Comparison of ENCODE assay signal across 23 cellular contexts in the genomic region with DNA sequence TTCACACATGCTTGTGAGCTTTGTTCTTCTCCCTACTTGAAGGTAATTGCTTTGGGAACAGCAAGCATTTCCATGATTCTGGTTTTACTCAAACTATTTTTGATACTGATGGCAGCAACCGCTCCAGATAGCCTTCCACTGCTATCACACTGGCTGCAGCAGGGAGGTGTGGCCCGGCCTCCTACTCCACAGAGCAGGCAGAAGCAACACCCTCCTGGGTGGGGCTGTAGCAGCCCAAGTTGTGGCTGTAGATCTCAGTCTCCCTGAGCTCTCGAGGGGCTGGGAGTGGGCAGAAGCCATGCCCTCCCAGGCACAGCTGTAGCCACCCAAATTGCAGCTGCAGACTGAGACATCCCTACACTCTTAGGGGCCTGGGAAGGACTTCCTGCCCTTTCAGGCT.
DNase-seq lines count a peak whose midpoint lies in the region; ATAC-seq and TF ChIP-seq lines count a peak whose summit lies in the region.
"Had no signal": no experiment of that assay in that cellular context is flagged by ENCODE, and none has a peak within 500 bp of the region (broad histone marks: within the 10 kb centered on the region; RNA-seq: fewer than 3 reads in every experiment).

No MANE protein-coding gene starts in this region.

- CTCF ChIA-PET in WTC11 (lab: Charles Lee) = no interaction called here

- TF ChIP-seq CTCF in heart right ventricle (IDR thresholded peaks at IDR 0.05) (no peak), WTC11 (IDR thresholded peaks at IDR 0.05) (no peak)

- H3K4me1 ChIP-seq in heart right ventricle (no peaks in the 10 kb centered on the region), right cardiac atrium (ENCODE audit: control insufficient read depth, insufficient read depth, low read length) (no peaks in the 10 kb centered on the region)
- H3K4me1 ChIP-seq: A549; BE2C; BLaER1 treated with 17β-estradiol and CSF1 and Interleukin-3, amounts not matched to agents 10 nM and 100 nM had no signal

- H3K27ac Mint-ChIP-seq in stimulated activated memory B cell treated with anti-CD40 and anti-IgM and Interleukin-4, amounts not matched to agents 10 μg/mL and 1 μg/mL and 100 μg/mL, for 72 hours = no peak overlapping the region
- H3K27ac Mint-ChIP-seq in WTC11 = no peak overlapping the region
- H3K27ac Mint-ChIP-seq: CD14-positive monocyte; CD4-positive, alpha-beta T cell; CD8-positive, alpha-beta memory T cell had no signal

- H3K4me1 Mint-ChIP-seq in stimulated activated memory B cell treated with anti-CD40 and anti-IgM and Interleukin-4, amounts not matched to agents 10 μg/mL and 1 μg/mL and 100 μg/mL, for 72 hours = no peaks in the 10 kb centered on the region
- no peaks in the 10 kb centered on the region for H3K4me1 Mint-ChIP-seq in WTC11
- H3K4me1 Mint-ChIP-seq: CD14-positive monocyte; CD8-positive, alpha-beta memory T cell had no signal

- WGBS in heart right ventricle, 2 donors = 49 to 61% methylated on average over 3 of the region's 3 CpGs
- WGBS in right cardiac atrium = 59% methylated on average over 3 of the region's 3 CpGs

- no peaks in the 10 kb centered on the region for H3K27me3 Mint-ChIP-seq in stimulated activated memory B cell treated with anti-CD40 and anti-IgM and Interleukin-4, amounts not matched to agents 10 μg/mL and 1 μg/mL and 100 μg/mL, for 72 hours
- H3K27me3 Mint-ChIP-seq in WTC11 (ENCODE audit: low read depth) = no peaks in the 10 kb centered on the region
- H3K27me3 Mint-ChIP-seq: CD4-positive, alpha-beta T cell; CD8-positive, alpha-beta memory T cell had no signal

- no peaks in the 10 kb centered on the region for H3K36me3 Mint-ChIP-seq in stimulated activated memory B cell treated with anti-CD40 and anti-IgM and Interleukin-4, amounts not matched to agents 10 μg/mL and 1 μg/mL and 100 μg/mL, for 72 hours
- H3K36me3 Mint-ChIP-seq in WTC11 = peaks cover 6% of the 10 kb centered on the region
- H3K36me3 Mint-ChIP-seq: CD14-positive monocyte; CD8-positive, alpha-beta memory T cell had no signal

- ATAC-seq in Right ventricle myocardium inferior (peak; percentile 57), left cardiac atrium (no peak), heart right ventricle (peak; percentile 48 to 88 (median 72)), right cardiac atrium (no peak), WTC11 (no peak)
- peak; percentile 27 for ATAC-seq in stimulated activated memory B cell treated with anti-CD40 and anti-IgM and Interleukin-4, amounts not matched to agents 10 μg/mL and 1 μg/mL and 100 μg/mL, for 72 hours
- ATAC-seq: A549, GM12878 had no signal

- POLR2A ChIA-PET in WTC11 (lab: Charles Lee) = no interaction called here

- no peak overlapping the region for H3K4me3 Mint-ChIP-seq in stimulated activated memory B cell treated with anti-CD40 and anti-IgM and Interleukin-4, amounts not matched to agents 10 μg/mL and 1 μg/mL and 100 μg/mL, for 72 hours
- H3K4me3 Mint-ChIP-seq in WTC11 = no peak overlapping the region
- H3K4me3 Mint-ChIP-seq: CD14-positive monocyte; CD4-positive, alpha-beta T cell; CD8-positive, alpha-beta memory T cell had no signal

- no peak overlapping the region for H3K4me3 ChIP-seq in heart right ventricle
- H3K4me3 ChIP-seq in right cardiac atrium (ENCODE audit: low read length) = no peak overlapping the region
- H3K4me3 ChIP-seq: A549; BLaER1 treated with 17β-estradiol and CSF1 and Interleukin-3, amounts not matched to agents 10 nM and 100 nM; GM12878; GM23248 had no signal

- intact Hi-C loops in Right ventricle myocardium inferior (cut with DNase I) = no loop called here
- intact Hi-C loops in left cardiac atrium (cut with DNase I) = no loop called here
- intact Hi-C loops in heart right ventricle (cut with DNase I) = no loop called here
- intact Hi-C loops in right cardiac atrium (cut with DNase I) = no loop called here

- H3K9me3 ChIP-seq in heart right ventricle = peaks cover 0 to 5% (median 0%) of the 10 kb centered on the region in 11 donors
- H3K9me3 ChIP-seq in right cardiac atrium (ENCODE audit: control insufficient read depth, low read length) = no peaks in the 10 kb centered on the region
- H3K9me3 ChIP-seq: A549, BE2C had no signal

- DNase-seq in Right ventricle myocardium inferior (ENCODE audit: missing footprints) (no peak), left cardiac atrium (no peak), heart right ventricle (peak in 1 of 2 donors; percentile 14), right cardiac atrium (no peak), WTC11 (ENCODE audit: low spot score) (no peak)
- DNase-seq: 8988T; ACHN; AML-193; BE2C; CD4-positive, alpha-beta T cell; CD8-positive, alpha-beta memory T cell; DMS 273 treated with DMSO at 0.1 percent for 48 hours; DMS79; EL; GDM1; GM23248; H7; HCEC 1CT had no signal

- H3K27me3 ChIP-seq in heart right ventricle (no peaks in the 10 kb centered on the region), right cardiac atrium (ENCODE audit: control insufficient read depth, insufficient read depth) (no peaks in the 10 kb centered on the region)
- H3K27me3 ChIP-seq: BE2C; BLaER1 treated with 17β-estradiol and CSF1 and Interleukin-3, amounts not matched to agents 10 nM and 100 nM had no signal

- no peaks in the 10 kb centered on the region for H3K36me3 ChIP-seq in heart right ventricle
- H3K36me3 ChIP-seq: BE2C; BLaER1 treated with 17β-estradiol and CSF1 and Interleukin-3, amounts not matched to agents 10 nM and 100 nM had no signal

- no peak overlapping the region for H3K27ac ChIP-seq in heart right ventricle
- H3K27ac ChIP-seq in right cardiac atrium (ENCODE audit: low read length) = no peak overlapping the region
- H3K27ac ChIP-seq: A549; BLaER1 treated with 17β-estradiol and CSF1 and Interleukin-3, amounts not matched to agents 10 nM and 100 nM; GM23248 had no signal

- H3K9me3 Mint-ChIP-seq in stimulated activated memory B cell treated with anti-CD40 and anti-IgM and Interleukin-4, amounts not matched to agents 10 μg/mL and 1 μg/mL and 100 μg/mL, for 72 hours = no peaks in the 10 kb centered on the region
- H3K9me3 Mint-ChIP-seq in WTC11 = peaks cover 16% of the 10 kb centered on the region

TF ChIP-seq in WTC11, 78 proteins besides CTCF, POLR2A, EP300 and RAD21 (continues in another document):
- TF ChIP-seq CREB1 (CRISPR knock-in tag; IDR thresholded peaks at IDR 0.05) (no peak), ELF4 (CRISPR knock-in tag; IDR thresholded peaks at IDR 0.05; ENCODE audit: low read depth) (no peak), AR (CRISPR knock-in tag; IDR thresholded peaks at IDR 0.05) (no peak), NR1H2 (CRISPR knock-in tag; IDR thresholded peaks at IDR 0.05) (no peak), TEAD4 (CRISPR knock-in tag; IDR thresholded peaks at IDR 0.05) (no peak), HMGA2 (CRISPR knock-in tag; IDR thresholded peaks at IDR 0.05) (no peak), JAZF1 (CRISPR knock-in tag; IDR thresholded peaks at IDR 0.05) (no peak), MYBL2 (CRISPR knock-in tag; IDR thresholded peaks at IDR 0.05) (no peak), IRF2 (CRISPR knock-in tag; IDR thresholded peaks at IDR 0.05; ENCODE audit: borderline replicate concordance, low read depth) (no peak)
- TF ChIP-seq, protein P1, sequence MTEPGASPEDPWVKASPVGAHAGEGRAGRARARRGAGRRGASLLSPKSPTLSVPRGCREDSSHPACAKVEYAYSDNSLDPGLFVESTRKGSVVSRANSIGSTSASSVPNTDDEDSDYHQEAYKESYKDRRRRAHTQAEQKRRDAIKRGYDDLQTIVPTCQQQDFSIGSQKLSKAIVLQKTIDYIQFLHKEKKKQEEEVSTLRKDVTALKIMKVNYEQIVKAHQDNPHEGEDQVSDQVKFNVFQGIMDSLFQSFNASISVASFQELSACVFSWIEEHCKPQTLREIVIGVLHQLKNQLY (CRISPR knock-in tag; IDR thresholded peaks at IDR 0.05) = no peak
- TF ChIP-seq, protein P2, sequence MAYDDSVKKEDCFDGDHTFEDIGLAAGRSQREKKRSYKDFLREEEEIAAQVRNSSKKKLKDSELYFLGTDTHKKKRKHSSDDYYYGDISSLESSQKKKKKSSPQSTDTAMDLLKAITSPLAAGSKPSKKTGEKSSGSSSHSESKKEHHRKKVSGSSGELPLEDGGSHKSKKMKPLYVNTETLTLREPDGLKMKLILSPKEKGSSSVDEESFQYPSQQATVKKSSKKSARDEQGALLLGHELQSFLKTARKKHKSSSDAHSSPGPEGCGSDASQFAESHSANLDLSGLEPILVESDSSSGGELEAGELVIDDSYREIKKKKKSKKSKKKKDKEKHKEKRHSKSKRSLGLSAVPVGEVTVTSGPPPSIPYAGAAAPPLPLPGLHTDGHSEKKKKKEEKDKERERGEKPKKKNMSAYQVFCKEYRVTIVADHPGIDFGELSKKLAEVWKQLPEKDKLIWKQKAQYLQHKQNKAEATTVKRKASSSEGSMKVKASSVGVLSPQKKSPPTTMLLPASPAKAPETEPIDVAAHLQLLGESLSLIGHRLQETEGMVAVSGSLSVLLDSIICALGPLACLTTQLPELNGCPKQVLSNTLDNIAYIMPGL (CRISPR knock-in tag; IDR thresholded peaks at IDR 0.05) = no peak

Comparison
In these comparisons a context has a peak if more than half of its experiments do, and no peak if none do; other contexts are left out.
1. ATAC-seq: peak in Right ventricle myocardium inferior (single experiment), heart right ventricle (8 of 8) and stimulated activated memory B cell treated with anti-CD40 and anti-IgM and Interleukin-4, amounts not matched to agents 10 μg/mL and 1 μg/mL and 100 μg/mL, for 72 hours (single experiment); none in left cardiac atrium (0 of 2), right cardiac atrium (0 of 2) and WTC11 (single experiment).